In the genomic region with DNA sequence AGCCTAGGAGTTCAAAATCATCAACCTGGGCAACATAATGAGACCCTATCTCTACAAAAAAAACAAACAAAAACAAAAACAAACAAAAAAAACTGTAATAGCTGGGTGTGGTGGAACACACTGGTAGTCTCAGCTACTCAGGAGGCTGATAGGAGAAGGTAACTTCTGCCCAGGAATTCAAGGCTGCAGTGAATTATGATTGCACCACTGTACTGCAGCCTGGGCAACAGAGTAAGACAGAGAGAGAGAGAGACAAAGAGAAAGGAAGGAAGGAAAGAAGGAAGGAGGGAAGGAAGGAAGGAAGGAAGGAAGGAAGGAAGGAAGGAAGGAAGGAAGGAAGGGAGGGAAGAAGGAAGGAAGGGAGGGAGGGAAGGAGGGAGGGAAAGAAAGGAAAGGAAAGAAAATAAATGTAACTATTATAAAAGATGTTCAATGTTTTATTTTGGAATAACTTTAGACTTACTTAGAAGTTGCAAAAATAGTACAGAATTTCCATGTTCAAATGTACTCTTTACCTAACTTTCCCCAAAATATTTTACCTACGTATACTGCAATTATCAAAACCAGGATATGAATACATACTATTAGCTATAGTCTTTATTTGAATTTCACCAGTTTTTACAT, we compare ENCODE assay signal across 26 cellular contexts.
DNase-seq lines count a peak whose midpoint lies in the region; ATAC-seq, FAIRE-seq and TF ChIP-seq lines count a peak whose summit lies in the region.
"Had no signal": no experiment of that assay in that cellular context is flagged by ENCODE, and none has a peak within 500 bp of the region (broad histone marks: within the 10 kb centered on the region; RNA-seq: fewer than 3 reads in every experiment).

No MANE protein-coding gene starts in this region.

- DNase-seq in natural killer cell (no peak), GM12892 (ENCODE audit: insufficient read length) (no peak), SK-N-MC (ENCODE audit: low read depth, low spot score) (peak; percentile 77), immature natural killer cell (no peak), type B pancreatic cell (ENCODE audit: extremely low spot score, unreplicated experiment) (no peak), glomerular visceral epithelial cell (ENCODE audit: extremely low spot score) (no peak)
- no peak for DNase-seq in natural killer cell treated with Interleukin-12 subunit alpha and Interleukin-12 subunit beta and Interleukin-15 and Interleukin-18, amount 100 ng/mL, for 72 hours (ENCODE audit: low spot score)
- DNase-seq: 8988T; AML-193; CD4-positive, alpha-beta memory T cell; CD4-positive, CD25-positive, alpha-beta regulatory T cell; CD8-positive, alpha-beta memory T cell; COR-L47; DMS 273 treated with DMSO at 0.1 percent for 48 hours; DMS153; DMS53; DMS79; DND-41; EL; GDM1 had no signal

- ATAC-seq in natural killer cell (no peak), GM19035 (IDR thresholded peaks at IDR 0.05; ENCODE audit: unreplicated experiment) (no peak)
- ATAC-seq in natural killer cell treated with Interleukin-12 subunit alpha and Interleukin-12 subunit beta and Interleukin-15 and Interleukin-18, amount 100 ng/mL, for 72 hours: no peak
- ATAC-seq: GM12878 had no signal

- H3K27me3 Mint-ChIP-seq in natural killer cell (ENCODE audit: low read depth in 2 of 2) (no peaks in the 10 kb centered on the region), immature natural killer cell (ENCODE audit: low read depth in 3 of 3) (no peaks in the 10 kb centered on the region), type B pancreatic cell (no peaks in the 10 kb centered on the region)
- no peaks in the 10 kb centered on the region for H3K27me3 Mint-ChIP-seq in natural killer cell treated with Interleukin-12 subunit alpha and Interleukin-12 subunit beta and Interleukin-15 and Interleukin-18, amount 100 ng/mL, for 72 hours
- H3K27me3 Mint-ChIP-seq: B cell; CD4-positive, alpha-beta memory T cell; CD4-positive, CD25-positive, alpha-beta regulatory T cell had no signal

- H3K27ac Mint-ChIP-seq in natural killer cell: no peak overlapping the region
- no peak overlapping the region for H3K27ac Mint-ChIP-seq in natural killer cell treated with Interleukin-12 subunit alpha and Interleukin-12 subunit beta and Interleukin-15 and Interleukin-18, amount 100 ng/mL, for 72 hours
- no peak overlapping the region for H3K27ac Mint-ChIP-seq in immature natural killer cell
- no peak overlapping the region for H3K27ac Mint-ChIP-seq in type B pancreatic cell
- H3K27ac Mint-ChIP-seq: B cell; CD4-positive, alpha-beta memory T cell; CD4-positive, CD25-positive, alpha-beta regulatory T cell; CD8-positive, alpha-beta memory T cell had no signal

- TF ChIP-seq POLR2A in GM12892 (IDR thresholded peaks at IDR 0.05; ENCODE audit: low read depth, low read length): no peak

- peak overlapping the region; percentile 62 for H3K4me3 ChIP-seq in SK-N-MC
- H3K4me3 ChIP-seq: BLaER1 treated with 17β-estradiol and CSF1 and Interleukin-3, amounts not matched to agents 10 nM and 100 nM; GM12878 had no signal

- H3K9me3 ChIP-seq in SK-N-MC (ENCODE audit: low read depth, low read length): peaks cover 2% of the 10 kb centered on the region; the same call in 1 of the 2 replicates

- TF ChIP-seq CTCF in natural killer cell (IDR thresholded peaks at IDR 0.05): no peak
- no peak for TF ChIP-seq CTCF in type B pancreatic cell (conservative IDR thresholded peaks at IDR 0.05)

- FAIRE-seq in GM12892 (lab: Jason Lieb, UNC): peak; percentile 21
- FAIRE-seq: A204.1, GM12878 had no signal

- no peaks in the 10 kb centered on the region for H3K9me3 Mint-ChIP-seq in natural killer cell
- no peaks in the 10 kb centered on the region for H3K9me3 Mint-ChIP-seq in natural killer cell treated with Interleukin-12 subunit alpha and Interleukin-12 subunit beta and Interleukin-15 and Interleukin-18, amount 100 ng/mL, for 72 hours
- no peaks in the 10 kb centered on the region for H3K9me3 Mint-ChIP-seq in immature natural killer cell
- no peaks in the 10 kb centered on the region for H3K9me3 Mint-ChIP-seq in type B pancreatic cell
- H3K9me3 Mint-ChIP-seq: CD4-positive, CD25-positive, alpha-beta regulatory T cell had no signal

- H3K4me1 Mint-ChIP-seq in natural killer cell: no peaks in the 10 kb centered on the region
- peaks cover 11 to 14% of the 10 kb centered on the region in 2 donors for H3K4me1 Mint-ChIP-seq in natural killer cell treated with Interleukin-12 subunit alpha and Interleukin-12 subunit beta and Interleukin-15 and Interleukin-18, amount 100 ng/mL, for 72 hours (ENCODE audit: low read depth in 2 of 2)
- H3K4me1 Mint-ChIP-seq in immature natural killer cell: peaks cover 0 to 5% of the 10 kb centered on the region in 2 donors
- H3K4me1 Mint-ChIP-seq in type B pancreatic cell (ENCODE audit: unreplicated experiment): no peaks in the 10 kb centered on the region
- H3K4me1 Mint-ChIP-seq: B cell; CD4-positive, alpha-beta memory T cell; CD4-positive, CD25-positive, alpha-beta regulatory T cell had no signal

- intact Hi-C loops in natural killer cell (cut with micrococcal nuclease): no loop called here

- H3K4me3 Mint-ChIP-seq in natural killer cell (peak overlapping the region; percentile 14), immature natural killer cell (peak overlapping the region in 3 of 5 donors; percentile 20 to 36 (median 31)), type B pancreatic cell (no peak overlapping the region)
- no peak overlapping the region for H3K4me3 Mint-ChIP-seq in natural killer cell treated with Interleukin-12 subunit alpha and Interleukin-12 subunit beta and Interleukin-15 and Interleukin-18, amount 100 ng/mL, for 72 hours
- H3K4me3 Mint-ChIP-seq: B cell; CD4-positive, alpha-beta memory T cell; CD4-positive, CD25-positive, alpha-beta regulatory T cell had no signal

- H3K27ac ChIP-seq in SK-N-MC: peak overlapping the region; percentile 98
- H3K27ac ChIP-seq: BLaER1 treated with 17β-estradiol and CSF1 and Interleukin-3, amounts not matched to agents 10 nM and 100 nM; C4-2B had no signal

- H3K9ac ChIP-seq in SK-N-MC (ENCODE audit: insufficient read length): peak overlapping the region; percentile 68
- H3K9ac ChIP-seq: BLaER1 treated with 17β-estradiol and CSF1 and Interleukin-3, amounts not matched to agents 10 nM and 100 nM had no signal

- H3K36me3 ChIP-seq in SK-N-MC (ENCODE audit: insufficient read depth, low read length): peaks cover 5% of the 10 kb centered on the region; the same call in 1 of the 2 replicates

- H3K36me3 Mint-ChIP-seq in natural killer cell (no peaks in the 10 kb centered on the region), immature natural killer cell (no peaks in the 10 kb centered on the region), type B pancreatic cell (no peaks in the 10 kb centered on the region)
- H3K36me3 Mint-ChIP-seq in natural killer cell treated with Interleukin-12 subunit alpha and Interleukin-12 subunit beta and Interleukin-15 and Interleukin-18, amount 100 ng/mL, for 72 hours: no peaks in the 10 kb centered on the region
- H3K36me3 Mint-ChIP-seq: CD4-positive, alpha-beta memory T cell; CD4-positive, CD25-positive, alpha-beta regulatory T cell had no signal

Comparison
In these comparisons a context has a peak if more than half of its experiments do, and no peak if none do; other contexts are left out.
1. H3K4me3 Mint-ChIP-seq: peak in natural killer cell (single experiment) and immature natural killer cell (3 of 5); none in natural killer cell treated with Interleukin-12 subunit alpha and Interleukin-12 subunit beta and Interleukin-15 and Interleukin-18, amount 100 ng/mL, for 72 hours (single experiment) and type B pancreatic cell (single experiment).